Comparison of ENCODE assay signal across 1 cellular context in the genomic region with DNA sequence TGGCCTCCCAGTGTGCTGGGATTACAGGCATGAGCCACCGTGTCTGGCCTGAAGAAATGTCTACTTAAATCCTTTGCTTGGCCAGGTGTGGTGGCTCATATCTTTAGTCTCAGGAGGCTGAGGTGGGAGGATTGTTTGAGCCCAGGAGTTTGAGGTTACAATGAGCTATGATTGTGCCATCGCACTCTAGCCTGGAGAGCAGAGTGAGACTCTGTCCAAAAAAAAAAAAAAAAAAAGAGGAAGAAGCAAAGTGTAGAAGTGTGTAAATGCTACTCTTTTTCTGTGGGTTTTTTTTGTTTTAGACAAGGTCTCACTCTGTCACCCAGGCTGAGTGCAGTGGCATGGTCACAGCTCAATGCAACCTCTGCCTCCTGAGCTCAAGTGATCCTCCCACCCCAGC.
TF ChIP-seq lines count a peak whose summit lies in the region.

No MANE protein-coding gene starts in this region.

TF ChIP-seq in HepG2, 621 proteins besides CTCF, POLR2A, EP300 and RAD21:
- TF ChIP-seq, protein P1, sequence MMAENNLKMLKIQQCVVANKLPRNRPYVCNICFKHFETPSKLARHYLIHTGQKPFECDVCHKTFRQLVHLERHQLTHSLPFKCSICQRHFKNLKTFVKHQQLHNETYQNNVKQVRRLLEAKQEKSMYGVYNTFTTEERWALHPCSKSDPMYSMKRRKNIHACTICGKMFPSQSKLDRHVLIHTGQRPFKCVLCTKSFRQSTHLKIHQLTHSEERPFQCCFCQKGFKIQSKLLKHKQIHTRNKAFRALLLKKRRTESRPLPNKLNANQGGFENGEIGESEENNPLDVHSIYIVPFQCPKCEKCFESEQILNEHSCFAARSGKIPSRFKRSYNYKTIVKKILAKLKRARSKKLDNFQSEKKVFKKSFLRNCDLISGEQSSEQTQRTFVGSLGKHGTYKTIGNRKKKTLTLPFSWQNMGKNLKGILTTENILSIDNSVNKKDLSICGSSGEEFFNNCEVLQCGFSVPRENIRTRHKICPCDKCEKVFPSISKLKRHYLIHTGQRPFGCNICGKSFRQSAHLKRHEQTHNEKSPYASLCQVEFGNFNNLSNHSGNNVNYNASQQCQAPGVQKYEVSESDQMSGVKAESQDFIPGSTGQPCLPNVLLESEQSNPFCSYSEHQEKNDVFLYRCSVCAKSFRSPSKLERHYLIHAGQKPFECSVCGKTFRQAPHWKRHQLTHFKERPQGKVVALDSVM (CRISPR knock-in tag; IDR thresholded peaks at IDR 0.05) = peak; percentile 51; the same call in 1 of the 2 replicates
- no peak for TF ChIP-seq ZBTB3 (CRISPR knock-in tag; IDR thresholded peaks at IDR 0.05; ENCODE audit: borderline replicate concordance, low read depth)
